9 cellular contexts compared by ENCODE assay signal in genomic region chr11:33475999-33476398, GRCh38.
DNase-seq lines count a peak whose midpoint lies in the region; ATAC-seq, FAIRE-seq and TF ChIP-seq lines count a peak whose summit lies in the region.
"Had no signal": no experiment of that assay in that cellular context is flagged by ENCODE, and none has a peak within 500 bp of the region (broad histone marks: within the 10 kb centered on the region; RNA-seq: fewer than 3 reads in every experiment).

No MANE protein-coding gene starts in this region.

- H4K20me1 ChIP-seq in OCI-LY7 (ENCODE audit: insufficient read depth, low read length) = no peaks in the 10 kb centered on the region

- no peak for FAIRE-seq in RCC 7860 (lab: Jason Lieb, UNC)
- FAIRE-seq: A549 had no signal

- no peak for ATAC-seq in GM18520 (IDR thresholded peaks at IDR 0.05; ENCODE audit: unreplicated experiment)
- ATAC-seq in HG02642 (IDR thresholded peaks at IDR 0.05; ENCODE audit: poor library complexity, unreplicated experiment) = no peak

- DNase-seq in NCI-H1417 (lab: John Stamatoyannopoulos, UW) (peak; percentile 65 to 90 (median 72)), NCI-H1417 treated with DMSO at 0.1 percent for 48 hours (lab: John Stamatoyannopoulos, UW) (no peak), OCI-LY7 (ENCODE audit: low spot score) (peak; percentile 71), fibroblast of the conjunctiva (ENCODE audit: low read depth) (peak; percentile 18), stromal cell of bone marrow (ENCODE audit: low read depth) (peak; percentile 32), RCC 7860 (ENCODE audit: low spot score) (no peak)

- H3K9me3 ChIP-seq in OCI-LY7 (ENCODE audit: low read length) = no peaks in the 10 kb centered on the region
- H3K9me3 ChIP-seq: A549 had no signal

- peak overlapping the region; percentile 43 for H3K4me3 ChIP-seq in OCI-LY7 (ENCODE audit: low read depth, low read length, poor library complexity, severe bottlenecking)
- H3K4me3 ChIP-seq: A549 had no signal

- H3K4me1 ChIP-seq in OCI-LY7 (ENCODE audit: insufficient read depth, low read length, poor library complexity, severe bottlenecking) = peaks cover 100% of the 10 kb centered on the region

- H3K9me2 ChIP-seq in OCI-LY7 (ENCODE audit: insufficient read depth, low read length) = no peaks in the 10 kb centered on the region

- CTCF ChIA-PET in OCI-LY7 (lab: Charles Lee; ENCODE audit: unreplicated experiment) = interaction anchor here (0.9 to 1.7 kb wide), 3 partner anchors 18 to 96 kb away, joined by 5 to 6 read pairs (median 5); no protein-coding TSS in a partner anchor

- no TSS peak for BruUV-seq in OCI-LY7 (replicated peaks; lab: Mats Ljungman, UMichigan)

- H3K36me3 ChIP-seq in OCI-LY7 (ENCODE audit: insufficient read depth, low read length) = no peaks in the 10 kb centered on the region

- no peak overlapping the region for H2AFZ ChIP-seq in OCI-LY7 (ENCODE audit: low read length)

- peak overlapping the region; percentile 84 for H3K4me2 ChIP-seq in OCI-LY7 (ENCODE audit: low read length)
- H3K4me2 ChIP-seq: A549 had no signal

- no peak for TF ChIP-seq CTCF in OCI-LY7 (conservative IDR thresholded peaks at IDR 0.05; ENCODE audit: low read length)

- POLR2A ChIA-PET in OCI-LY7 (lab: Charles Lee) = interaction anchor here (0.6 to 6.9 kb wide), 21 partner anchors 8 to 100 kb away, joined by 3 to 49 read pairs (median 5); partner anchors contain the start of gene KIAA1549L

- intact Hi-C loops in OCI-LY7 (cut with micrococcal nuclease; ENCODE audit: unreplicated experiment) = loop anchor here (5.0 kb wide), 2 partner anchors 69 to 219 kb away; partner anchors contain the start of gene HIPK3

- H3K79me2 ChIP-seq in OCI-LY7 (ENCODE audit: insufficient read depth, low read depth, low read length) = peaks cover 99% of the 10 kb centered on the region

- H3K27ac ChIP-seq in OCI-LY7 (ENCODE audit: low read depth, low read length, poor library complexity, severe bottlenecking) = peak overlapping the region; percentile 81
- H3K27ac ChIP-seq: A549 had no signal

Comparison
In these comparisons a context has a peak if more than half of its experiments do, and no peak if none do; other contexts are left out.
1. DNase-seq: peak in NCI-H1417 (3 of 3), OCI-LY7 (single experiment), fibroblast of the conjunctiva (single experiment) and stromal cell of bone marrow (single experiment); none in NCI-H1417 treated with DMSO at 0.1 percent for 48 hours (single experiment) and RCC 7860 (single experiment).